11 cellular contexts compared by ENCODE assay signal in the genomic region with DNA sequence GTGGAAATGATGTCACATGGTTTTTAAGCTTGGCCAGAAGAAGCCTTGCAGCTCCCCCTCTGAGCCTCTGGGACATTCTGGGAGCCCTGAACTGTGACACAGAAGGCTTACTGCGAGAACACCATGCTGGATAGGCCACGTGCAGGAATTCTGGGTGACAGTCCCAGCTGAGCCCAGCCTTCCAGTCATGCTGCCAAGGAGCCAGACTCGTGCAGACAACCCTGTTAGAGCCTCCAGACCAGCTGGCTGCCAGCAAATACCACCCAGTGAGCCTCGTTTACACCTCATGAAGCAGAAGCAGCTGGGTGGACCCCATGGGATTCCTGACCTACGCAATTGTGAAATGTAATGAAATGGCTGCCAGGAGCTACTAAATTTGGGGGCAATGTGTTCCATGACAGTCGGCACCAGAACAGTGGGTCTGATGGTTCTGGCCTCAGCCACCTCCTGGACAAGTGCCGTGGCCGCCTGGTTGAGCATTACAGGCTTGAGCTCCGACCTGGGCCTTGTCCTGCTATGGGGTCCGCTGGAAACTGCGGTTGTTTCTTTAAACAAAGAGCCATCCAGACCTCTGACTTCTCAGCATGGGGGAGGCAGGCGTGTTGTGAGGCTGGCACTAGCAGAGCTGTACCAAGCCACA.
"Had no signal": no experiment of that assay in that cellular context is flagged by ENCODE, and none has a peak within 500 bp of the region (broad histone marks: within the 10 kb centered on the region; RNA-seq: fewer than 3 reads in every experiment).

No MANE protein-coding gene starts in this region.

- H3K4me1 ChIP-seq: colonic mucosa had no signal

- H3K36me3 ChIP-seq: cardiac muscle cell, colonic mucosa had no signal

- DNase-seq: activated B cell treated with CpG ODN at 0.5 μM for 24 hours; activated CD4-positive, alpha-beta T cell treated with anti-CD3 and anti-CD28 coated beads, Interleukin-2, amount 10 ng/mL, durations not matched to agents 24 days and 14 days; activated CD8-positive, alpha-beta memory T cell treated with anti-CD3 and anti-CD28 coated beads for 24 hours; activated naive CD4-positive, alpha-beta T cell treated with anti-CD3 and anti-CD28 coated beads for 36 hours; colonic mucosa; effector CD4-positive, alpha-beta T cell; hippocampal formation; mammary epithelial cell; stimulated activated naive CD4-positive, alpha-beta T cell treated with Interleukin-2 at 50 U/mL for 16 hours; trophoblast cell had no signal

- H3K4me3 ChIP-seq: cardiac muscle cell, colonic mucosa had no signal

- H3K27me3 ChIP-seq: cardiac muscle cell, colonic mucosa had no signal

- H3K27ac ChIP-seq: cardiac muscle cell, colonic mucosa had no signal

- H3K9me3 ChIP-seq: colonic mucosa had no signal
